Comparison of ENCODE assay signal across 1 cellular context in the genomic region with DNA sequence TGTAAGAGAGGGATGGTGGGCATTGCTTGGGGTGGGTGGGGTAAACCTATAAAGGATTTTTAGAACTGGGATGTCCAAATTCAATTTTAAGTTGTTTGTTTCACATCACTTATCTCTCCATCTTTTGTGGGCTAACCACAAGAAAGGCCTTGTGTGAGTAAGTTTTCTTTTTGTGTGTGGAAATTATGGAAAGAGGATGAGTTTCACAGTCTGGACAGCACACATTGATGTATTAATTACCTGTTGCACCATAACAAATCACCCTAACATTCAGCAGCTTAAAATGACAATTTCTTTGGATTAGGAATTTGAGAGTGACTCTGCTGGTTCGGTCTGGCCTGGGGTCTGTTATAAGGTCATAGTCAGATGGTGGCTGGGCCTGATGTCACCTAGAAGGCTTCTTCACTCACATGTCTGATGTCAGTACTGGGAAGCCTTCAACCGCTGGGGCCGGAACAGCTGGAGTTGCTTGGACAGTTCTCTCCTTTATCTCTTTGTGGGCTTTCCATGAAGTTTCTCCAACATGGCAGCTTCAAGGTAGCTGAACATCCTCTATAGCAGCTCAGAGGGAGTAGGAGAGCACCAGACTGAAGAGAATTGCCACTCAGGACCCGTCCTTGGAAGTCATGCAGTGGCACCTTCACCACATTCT.
TF ChIP-seq lines count a peak whose summit lies in the region.

No MANE protein-coding gene starts in this region.

TF ChIP-seq in K562, 482 proteins besides CTCF, POLR2A, EP300 and RAD21 (continued from another document and continues in another):
- TF ChIP-seq, protein P1, sequence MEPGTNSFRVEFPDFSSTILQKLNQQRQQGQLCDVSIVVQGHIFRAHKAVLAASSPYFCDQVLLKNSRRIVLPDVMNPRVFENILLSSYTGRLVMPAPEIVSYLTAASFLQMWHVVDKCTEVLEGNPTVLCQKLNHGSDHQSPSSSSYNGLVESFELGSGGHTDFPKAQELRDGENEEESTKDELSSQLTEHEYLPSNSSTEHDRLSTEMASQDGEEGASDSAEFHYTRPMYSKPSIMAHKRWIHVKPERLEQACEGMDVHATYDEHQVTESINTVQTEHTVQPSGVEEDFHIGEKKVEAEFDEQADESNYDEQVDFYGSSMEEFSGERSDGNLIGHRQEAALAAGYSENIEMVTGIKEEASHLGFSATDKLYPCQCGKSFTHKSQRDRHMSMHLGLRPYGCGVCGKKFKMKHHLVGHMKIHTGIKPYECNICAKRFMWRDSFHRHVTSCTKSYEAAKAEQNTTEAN (CRISPR knock-in tag; IDR thresholded peaks at IDR 0.05) = no peak
- TF ChIP-seq ZBTB17 (CRISPR knock-in tag; IDR thresholded peaks at IDR 0.05) = no peak
- TF ChIP-seq SP1 (CRISPR knock-in tag; IDR thresholded peaks at IDR 0.05) = 0 out of 2 replicates have a peak, but pooled peaks have one; percentile 22
- TF ChIP-seq, protein P2, sequence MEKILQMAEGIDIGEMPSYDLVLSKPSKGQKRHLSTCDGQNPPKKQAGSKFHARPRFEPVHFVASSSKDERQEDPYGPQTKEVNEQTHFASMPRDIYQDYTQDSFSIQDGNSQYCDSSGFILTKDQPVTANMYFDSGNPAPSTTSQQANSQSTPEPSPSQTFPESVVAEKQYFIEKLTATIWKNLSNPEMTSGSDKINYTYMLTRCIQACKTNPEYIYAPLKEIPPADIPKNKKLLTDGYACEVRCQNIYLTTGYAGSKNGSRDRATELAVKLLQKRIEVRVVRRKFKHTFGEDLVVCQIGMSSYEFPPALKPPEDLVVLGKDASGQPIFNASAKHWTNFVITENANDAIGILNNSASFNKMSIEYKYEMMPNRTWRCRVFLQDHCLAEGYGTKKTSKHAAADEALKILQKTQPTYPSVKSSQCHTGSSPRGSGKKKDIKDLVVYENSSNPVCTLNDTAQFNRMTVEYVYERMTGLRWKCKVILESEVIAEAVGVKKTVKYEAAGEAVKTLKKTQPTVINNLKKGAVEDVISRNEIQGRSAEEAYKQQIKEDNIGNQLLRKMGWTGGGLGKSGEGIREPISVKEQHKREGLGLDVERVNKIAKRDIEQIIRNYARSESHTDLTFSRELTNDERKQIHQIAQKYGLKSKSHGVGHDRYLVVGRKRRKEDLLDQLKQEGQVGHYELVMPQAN (IDR thresholded peaks at IDR 0.05; ENCODE audit: borderline replicate concordance) = no peak
- no peak for TF ChIP-seq ZNF77 (CRISPR knock-in tag; IDR thresholded peaks at IDR 0.05)
- no peak for TF ChIP-seq ZBED1 (IDR thresholded peaks at IDR 0.05)
- no peak for TF ChIP-seq PHB2 (IDR thresholded peaks at IDR 0.05; ENCODE audit: low read depth)
- TF ChIP-seq, protein P3, sequence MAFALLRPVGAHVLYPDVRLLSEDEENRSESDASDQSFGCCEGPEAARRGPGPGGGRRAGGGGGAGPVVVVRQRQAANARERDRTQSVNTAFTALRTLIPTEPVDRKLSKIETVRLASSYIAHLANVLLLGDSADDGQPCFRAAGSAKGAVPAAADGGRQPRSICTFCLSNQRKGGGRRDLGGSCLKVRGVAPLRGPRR (CRISPR knock-in tag; IDR thresholded peaks at IDR 0.05) = no peak
- TF ChIP-seq, protein P4, sequence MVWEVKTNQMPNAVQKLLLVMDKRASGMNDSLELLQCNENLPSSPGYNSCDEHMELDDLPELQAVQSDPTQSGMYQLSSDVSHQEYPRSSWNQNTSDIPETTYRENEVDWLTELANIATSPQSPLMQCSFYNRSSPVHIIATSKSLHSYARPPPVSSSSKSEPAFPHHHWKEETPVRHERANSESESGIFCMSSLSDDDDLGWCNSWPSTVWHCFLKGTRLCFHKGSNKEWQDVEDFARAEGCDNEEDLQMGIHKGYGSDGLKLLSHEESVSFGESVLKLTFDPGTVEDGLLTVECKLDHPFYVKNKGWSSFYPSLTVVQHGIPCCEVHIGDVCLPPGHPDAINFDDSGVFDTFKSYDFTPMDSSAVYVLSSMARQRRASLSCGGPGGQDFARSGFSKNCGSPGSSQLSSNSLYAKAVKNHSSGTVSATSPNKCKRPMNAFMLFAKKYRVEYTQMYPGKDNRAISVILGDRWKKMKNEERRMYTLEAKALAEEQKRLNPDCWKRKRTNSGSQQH (CRISPR knock-in tag; IDR thresholded peaks at IDR 0.05) = no peak
- TF ChIP-seq LEF1 (IDR thresholded peaks at IDR 0.05) = peak; percentile 90
- no peak for TF ChIP-seq PTBP1 (IDR thresholded peaks at IDR 0.05; ENCODE audit: low read depth, low read length)
- TF ChIP-seq EWSR1 (IDR thresholded peaks at IDR 0.05; ENCODE audit: borderline replicate concordance, low read depth, partially characterized antibody) = no peak
- TF ChIP-seq, protein P5, sequence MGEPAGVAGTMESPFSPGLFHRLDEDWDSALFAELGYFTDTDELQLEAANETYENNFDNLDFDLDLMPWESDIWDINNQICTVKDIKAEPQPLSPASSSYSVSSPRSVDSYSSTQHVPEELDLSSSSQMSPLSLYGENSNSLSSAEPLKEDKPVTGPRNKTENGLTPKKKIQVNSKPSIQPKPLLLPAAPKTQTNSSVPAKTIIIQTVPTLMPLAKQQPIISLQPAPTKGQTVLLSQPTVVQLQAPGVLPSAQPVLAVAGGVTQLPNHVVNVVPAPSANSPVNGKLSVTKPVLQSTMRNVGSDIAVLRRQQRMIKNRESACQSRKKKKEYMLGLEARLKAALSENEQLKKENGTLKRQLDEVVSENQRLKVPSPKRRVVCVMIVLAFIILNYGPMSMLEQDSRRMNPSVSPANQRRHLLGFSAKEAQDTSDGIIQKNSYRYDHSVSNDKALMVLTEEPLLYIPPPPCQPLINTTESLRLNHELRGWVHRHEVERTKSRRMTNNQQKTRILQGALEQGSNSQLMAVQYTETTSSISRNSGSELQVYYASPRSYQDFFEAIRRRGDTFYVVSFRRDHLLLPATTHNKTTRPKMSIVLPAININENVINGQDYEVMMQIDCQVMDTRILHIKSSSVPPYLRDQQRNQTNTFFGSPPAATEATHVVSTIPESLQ (CRISPR knock-in tag; IDR thresholded peaks at IDR 0.05) = no peak
- TF ChIP-seq, protein P6, sequence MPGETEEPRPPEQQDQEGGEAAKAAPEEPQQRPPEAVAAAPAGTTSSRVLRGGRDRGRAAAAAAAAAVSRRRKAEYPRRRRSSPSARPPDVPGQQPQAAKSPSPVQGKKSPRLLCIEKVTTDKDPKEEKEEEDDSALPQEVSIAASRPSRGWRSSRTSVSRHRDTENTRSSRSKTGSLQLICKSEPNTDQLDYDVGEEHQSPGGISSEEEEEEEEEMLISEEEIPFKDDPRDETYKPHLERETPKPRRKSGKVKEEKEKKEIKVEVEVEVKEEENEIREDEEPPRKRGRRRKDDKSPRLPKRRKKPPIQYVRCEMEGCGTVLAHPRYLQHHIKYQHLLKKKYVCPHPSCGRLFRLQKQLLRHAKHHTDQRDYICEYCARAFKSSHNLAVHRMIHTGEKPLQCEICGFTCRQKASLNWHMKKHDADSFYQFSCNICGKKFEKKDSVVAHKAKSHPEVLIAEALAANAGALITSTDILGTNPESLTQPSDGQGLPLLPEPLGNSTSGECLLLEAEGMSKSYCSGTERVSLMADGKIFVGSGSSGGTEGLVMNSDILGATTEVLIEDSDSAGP (CRISPR knock-in tag; IDR thresholded peaks at IDR 0.05) = no peak
- TF ChIP-seq ESRRA (IDR thresholded peaks at IDR 0.05; ENCODE audit: borderline replicate concordance, low read depth) = peak; percentile 80; the same call in 1 of the 2 replicates
- peak; percentile 50 for TF ChIP-seq MEIS2 (IDR thresholded peaks at IDR 0.05; ENCODE audit: partially characterized antibody)
- 0 out of 2 replicates have a peak, but pooled peaks have one; percentile 35 for TF ChIP-seq GATA2 (CRISPR knock-in tag; IDR thresholded peaks at IDR 0.05)
- no peak for TF ChIP-seq EGR1 (conservative IDR thresholded peaks at IDR 0.05)
- 0 out of 2 replicates have a peak, but pooled peaks have one; percentile 11 for TF ChIP-seq L3MBTL2 (IDR thresholded peaks at IDR 0.05)
- TF ChIP-seq ELF4 (CRISPR knock-in tag; IDR thresholded peaks at IDR 0.05) = no peak
- no peak for TF ChIP-seq NBN (IDR thresholded peaks at IDR 0.05; ENCODE audit: low read depth)
- TF ChIP-seq HNRNPH1 (optimal IDR thresholded peaks at IDR 0.05; ENCODE audit: low read depth, low read length) = no peak
- no peak for TF ChIP-seq COPS2 (conservative IDR thresholded peaks at IDR 0.05)
- TF ChIP-seq, protein P7, sequence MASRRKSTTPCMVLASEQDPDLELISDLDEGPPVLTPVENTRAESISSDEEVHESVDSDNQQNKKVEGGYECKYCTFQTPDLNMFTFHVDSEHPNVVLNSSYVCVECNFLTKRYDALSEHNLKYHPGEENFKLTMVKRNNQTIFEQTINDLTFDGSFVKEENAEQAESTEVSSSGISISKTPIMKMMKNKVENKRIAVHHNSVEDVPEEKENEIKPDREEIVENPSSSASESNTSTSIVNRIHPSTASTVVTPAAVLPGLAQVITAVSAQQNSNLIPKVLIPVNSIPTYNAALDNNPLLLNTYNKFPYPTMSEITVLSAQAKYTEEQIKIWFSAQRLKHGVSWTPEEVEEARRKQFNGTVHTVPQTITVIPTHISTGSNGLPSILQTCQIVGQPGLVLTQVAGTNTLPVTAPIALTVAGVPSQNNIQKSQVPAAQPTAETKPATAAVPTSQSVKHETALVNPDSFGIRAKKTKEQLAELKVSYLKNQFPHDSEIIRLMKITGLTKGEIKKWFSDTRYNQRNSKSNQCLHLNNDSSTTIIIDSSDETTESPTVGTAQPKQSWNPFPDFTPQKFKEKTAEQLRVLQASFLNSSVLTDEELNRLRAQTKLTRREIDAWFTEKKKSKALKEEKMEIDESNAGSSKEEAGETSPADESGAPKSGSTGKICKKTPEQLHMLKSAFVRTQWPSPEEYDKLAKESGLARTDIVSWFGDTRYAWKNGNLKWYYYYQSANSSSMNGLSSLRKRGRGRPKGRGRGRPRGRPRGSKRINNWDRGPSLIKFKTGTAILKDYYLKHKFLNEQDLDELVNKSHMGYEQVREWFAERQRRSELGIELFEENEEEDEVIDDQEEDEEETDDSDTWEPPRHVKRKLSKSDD (conservative IDR thresholded peaks at IDR 0.05; ENCODE audit: low read length) = no peak
- TF ChIP-seq, protein P8, sequence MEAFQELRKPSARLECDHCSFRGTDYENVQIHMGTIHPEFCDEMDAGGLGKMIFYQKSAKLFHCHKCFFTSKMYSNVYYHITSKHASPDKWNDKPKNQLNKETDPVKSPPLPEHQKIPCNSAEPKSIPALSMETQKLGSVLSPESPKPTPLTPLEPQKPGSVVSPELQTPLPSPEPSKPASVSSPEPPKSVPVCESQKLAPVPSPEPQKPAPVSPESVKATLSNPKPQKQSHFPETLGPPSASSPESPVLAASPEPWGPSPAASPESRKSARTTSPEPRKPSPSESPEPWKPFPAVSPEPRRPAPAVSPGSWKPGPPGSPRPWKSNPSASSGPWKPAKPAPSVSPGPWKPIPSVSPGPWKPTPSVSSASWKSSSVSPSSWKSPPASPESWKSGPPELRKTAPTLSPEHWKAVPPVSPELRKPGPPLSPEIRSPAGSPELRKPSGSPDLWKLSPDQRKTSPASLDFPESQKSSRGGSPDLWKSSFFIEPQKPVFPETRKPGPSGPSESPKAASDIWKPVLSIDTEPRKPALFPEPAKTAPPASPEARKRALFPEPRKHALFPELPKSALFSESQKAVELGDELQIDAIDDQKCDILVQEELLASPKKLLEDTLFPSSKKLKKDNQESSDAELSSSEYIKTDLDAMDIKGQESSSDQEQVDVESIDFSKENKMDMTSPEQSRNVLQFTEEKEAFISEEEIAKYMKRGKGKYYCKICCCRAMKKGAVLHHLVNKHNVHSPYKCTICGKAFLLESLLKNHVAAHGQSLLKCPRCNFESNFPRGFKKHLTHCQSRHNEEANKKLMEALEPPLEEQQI (IDR thresholded peaks at IDR 0.05) = no peak
- no peak for TF ChIP-seq FUS (optimal IDR thresholded peaks at IDR 0.05; ENCODE audit: low read depth, low read length)
- TF ChIP-seq ZNF589 (CRISPR knock-in tag; IDR thresholded peaks at IDR 0.05; ENCODE audit: low read depth) = no peak
- no peak for TF ChIP-seq DACH1 (IDR thresholded peaks at IDR 0.05; ENCODE audit: partially characterized antibody)
- TF ChIP-seq HNRNPLL (IDR thresholded peaks at IDR 0.05; ENCODE audit: low read depth, low read length, poor library complexity, severe bottlenecking) = no peak
- peak; percentile 90 for TF ChIP-seq SOX6 (IDR thresholded peaks at IDR 0.05)
- TF ChIP-seq CEBPB (tag; IDR thresholded peaks at IDR 0.05) = peak; percentile 71
- 0 out of 2 replicates have a peak, but pooled peaks have one; percentile 26 for TF ChIP-seq SMARCA4 (IDR thresholded peaks at IDR 0.05)
- no peak for TF ChIP-seq CXXC5 (CRISPR knock-in tag; IDR thresholded peaks at IDR 0.05)
- TF ChIP-seq U2AF2 (optimal IDR thresholded peaks at IDR 0.05; ENCODE audit: low read depth, low read length) = no peak
- TF ChIP-seq, protein P9, sequence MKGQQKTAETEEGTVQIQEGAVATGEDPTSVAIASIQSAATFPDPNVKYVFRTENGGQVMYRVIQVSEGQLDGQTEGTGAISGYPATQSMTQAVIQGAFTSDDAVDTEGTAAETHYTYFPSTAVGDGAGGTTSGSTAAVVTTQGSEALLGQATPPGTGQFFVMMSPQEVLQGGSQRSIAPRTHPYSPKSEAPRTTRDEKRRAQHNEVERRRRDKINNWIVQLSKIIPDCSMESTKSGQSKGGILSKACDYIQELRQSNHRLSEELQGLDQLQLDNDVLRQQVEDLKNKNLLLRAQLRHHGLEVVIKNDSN (CRISPR knock-in tag; IDR thresholded peaks at IDR 0.05) = no peak
- no peak for TF ChIP-seq TARDBP (IDR thresholded peaks at IDR 0.05)
- no peak for TF ChIP-seq FOXJ3 (CRISPR knock-in tag; IDR thresholded peaks at IDR 0.05)
- TF ChIP-seq SIX5 (IDR thresholded peaks at IDR 0.05; ENCODE audit: borderline replicate concordance in 1 of 2, insufficient read depth in 1 of 2, low read depth in 1 of 2, low read length in 2 of 2) = no peak
- TF ChIP-seq ZNF212 (CRISPR knock-in tag; IDR thresholded peaks at IDR 0.05) = no peak
- TF ChIP-seq GATAD2A (IDR thresholded peaks at IDR 0.05) = no peak
- peak; percentile 66; the same call in 1 of the 2 replicates for TF ChIP-seq TCF7 (IDR thresholded peaks at IDR 0.05; ENCODE audit: borderline replicate concordance)
- TF ChIP-seq ZKSCAN1 (IDR thresholded peaks at IDR 0.05; ENCODE audit: low read depth, low read length) = no peak
- no peak for TF ChIP-seq HDAC2 (IDR thresholded peaks at IDR 0.05)
- no peak for TF ChIP-seq MIER1 (IDR thresholded peaks at IDR 0.05; ENCODE audit: low read depth)
- TF ChIP-seq ZNF12 (CRISPR knock-in tag; IDR thresholded peaks at IDR 0.05) = no peak
- no peak for TF ChIP-seq THRAP3 (IDR thresholded peaks at IDR 0.05; ENCODE audit: borderline replicate concordance)
